Comparison of ENCODE assay signal across 25 cellular contexts in genomic region chrX:124720532-124720931, GRCh38.
A peak's percentile ranks its signal among the peaks of the same experiment; 100 is the strongest.
DNase-seq lines count a peak whose midpoint lies in the region; ATAC-seq, FAIRE-seq and TF ChIP-seq lines count a peak whose summit lies in the region.
"Had no signal": no experiment of that assay in that cellular context is flagged by ENCODE, and none has a peak within 500 bp of the region (broad histone marks: within the 10 kb centered on the region; RNA-seq: fewer than 3 reads in every experiment).

No MANE protein-coding gene starts in this region.

- ATAC-seq in HepG2 = no peak
- ATAC-seq in right lobe of liver = no peak
- no peak for ATAC-seq in activated T-helper 17 cell treated with anti-CD3 and anti-CD28 coated beads, Interleukin-2, amount 50 U/mL, for 72 hours (replicated peaks)
- ATAC-seq: HCT116 had no signal

- CTCF ChIA-PET in HepG2 (lab: Yijun Ruan, JAX; ENCODE audit: low intra/inter-chr PET ratio, low total read pairs) = no interaction called here

- H3K9me3 ChIP-seq in HepG2 (ENCODE audit: low read length) = no peaks in the 10 kb centered on the region
- no peaks in the 10 kb centered on the region for H3K9me3 ChIP-seq in right lobe of liver
- H3K9me3 ChIP-seq: BE2C had no signal

- DNase-seq in HepG2 (ENCODE audit: low spot score) (no peak), right lobe of liver (no peak), MV-4-11 (lab: John Stamatoyannopoulos, UW) (peak; percentile 26), bronchial epithelial cell (ENCODE audit: low read depth) (peak; percentile 1), NCI-H2107 (lab: John Stamatoyannopoulos, UW) (no peak), GM03348 (ENCODE audit: low spot score) (no peak)
- DNase-seq: ACHN; BE2C; C1 segment of cervical spinal cord; CD4-positive, CD25-positive, alpha-beta regulatory T cell; CD8-positive, alpha-beta memory T cell; COR-L47; DMS 273 treated with DMSO at 0.1 percent for 48 hours; DMS53; DND-41; EL; GOT3; H7; HFFc6 had no signal

- no peak overlapping the region for H3K27ac Mint-ChIP-seq in activated T-helper 17 cell treated with anti-CD3 and anti-CD28 coated beads, Interleukin-2, amount 50 U/mL, for 72 hours
- H3K27ac Mint-ChIP-seq: CD4-positive, CD25-positive, alpha-beta regulatory T cell; CD8-positive, alpha-beta memory T cell; HFFc6 had no signal

- H3K27ac ChIP-seq in HepG2 (ENCODE audit: extremely low read length, insufficient read depth, low read length) (no peak overlapping the region), right lobe of liver (no peak overlapping the region)

- 100% methylated on average over 1 of the region's 2 CpGs for WGBS in HepG2 (ENCODE audit: low lambda C conversion rate)
- WGBS in right lobe of liver (ENCODE audit: insufficient coverage, low coverage, low lambda C conversion rate, missing lambda C conversion rate) = 75% methylated on average over 2 of the region's 2 CpGs

- H3K9me3 Mint-ChIP-seq in activated T-helper 17 cell treated with anti-CD3 and anti-CD28 coated beads, Interleukin-2, amount 50 U/mL, for 72 hours = no peaks in the 10 kb centered on the region
- H3K9me3 Mint-ChIP-seq: CD4-positive, CD25-positive, alpha-beta regulatory T cell; CD8-positive, alpha-beta memory T cell; HFFc6 had no signal

- no peaks in the 10 kb centered on the region for H3K79me2 ChIP-seq in HepG2 (ENCODE audit: insufficient read depth, low read length)

- no peak overlapping the region for H3K4me3 Mint-ChIP-seq in activated T-helper 17 cell treated with anti-CD3 and anti-CD28 coated beads, Interleukin-2, amount 50 U/mL, for 72 hours
- H3K4me3 Mint-ChIP-seq: CD4-positive, CD25-positive, alpha-beta regulatory T cell; CD8-positive, alpha-beta memory T cell; HFFc6 had no signal

- H3K27me3 Mint-ChIP-seq in activated T-helper 17 cell treated with anti-CD3 and anti-CD28 coated beads, Interleukin-2, amount 50 U/mL, for 72 hours = no peaks in the 10 kb centered on the region
- H3K27me3 Mint-ChIP-seq: CD4-positive, CD25-positive, alpha-beta regulatory T cell had no signal

- no peak for TF ChIP-seq RAD21 in HepG2 (CRISPR knock-in tag; IDR thresholded peaks at IDR 0.05)

- TF ChIP-seq CTCF in HepG2 (CRISPR knock-in tag; IDR thresholded peaks at IDR 0.05) (no peak), right lobe of liver (IDR thresholded peaks at IDR 0.05) (no peak), bronchial epithelial cell (IDR thresholded peaks at IDR 0.05; ENCODE audit: insufficient read depth, low read length, severe bottlenecking) (no peak)

- H3K4me1 Mint-ChIP-seq in activated T-helper 17 cell treated with anti-CD3 and anti-CD28 coated beads, Interleukin-2, amount 50 U/mL, for 72 hours = no peaks in the 10 kb centered on the region

- no peaks in the 10 kb centered on the region for H4K20me1 ChIP-seq in HepG2 (ENCODE audit: insufficient read depth, low read length)

- intact Hi-C loops in HepG2 (cut with micrococcal nuclease; ENCODE audit: unreplicated experiment) (no loop called here), right lobe of liver (cut with DNase I) (no loop called here)

- POLR2A ChIA-PET in HepG2 (lab: Yijun Ruan, JAX) = no interaction called here

- in situ Hi-C loops in HepG2 (cut with HindIII; ENCODE audit: extremely low pct_ligation_motif_present, low pct_unique_long_range_greater_than_20kb) = no loop called here

- no peaks in the 10 kb centered on the region for H3K36me3 Mint-ChIP-seq in activated T-helper 17 cell treated with anti-CD3 and anti-CD28 coated beads, Interleukin-2, amount 50 U/mL, for 72 hours (ENCODE audit: low read depth)
- H3K36me3 Mint-ChIP-seq: CD4-positive, CD25-positive, alpha-beta regulatory T cell had no signal

- no TSS peak for BruUV-seq in HepG2 (replicated peaks; lab: Mats Ljungman, UMichigan)

- no peak overlapping the region for H3K4me2 ChIP-seq in HepG2 (ENCODE audit: low read depth, low read length)

- no peak for TF ChIP-seq EP300 in HepG2 (IDR thresholded peaks at IDR 0.05; ENCODE audit: low read depth in 2 of 2, low read length in 2 of 2)
- TF ChIP-seq EP300 in HepG2 (CRISPR knock-in tag; IDR thresholded peaks at IDR 0.05; ENCODE audit: borderline replicate concordance) = no peak

- H3K9ac ChIP-seq in HepG2 (ENCODE audit: insufficient read depth, low read depth, low read length) = no peak overlapping the region

- H3K36me3 ChIP-seq in HepG2 (replicated peaks in 1 of 2; ENCODE audit: control insufficient read depth in 1 of 2, insufficient read depth in 2 of 2, low read length in 2 of 2) = no peaks in the 10 kb centered on the region
- no peaks in the 10 kb centered on the region for H3K36me3 ChIP-seq in right lobe of liver
- no peaks in the 10 kb centered on the region for H3K36me3 ChIP-seq in bronchial epithelial cell (ENCODE audit: control insufficient read depth, insufficient read depth, low read length)
- H3K36me3 ChIP-seq: BE2C had no signal

- TF ChIP-seq POLR2A in HepG2 (IDR thresholded peaks at IDR 0.05; ENCODE audit: insufficient read depth in 1 of 2, low read depth in 2 of 2, low read length in 2 of 2) (no peak), right lobe of liver (IDR thresholded peaks at IDR 0.05) (no peak)

- H3K4me3 ChIP-seq in HepG2 (replicated peaks in 1 of 3; ENCODE audit: insufficient read depth in 1 of 3, low read depth in 2 of 3, low read length in 3 of 3) = no peak overlapping the region
- H3K4me3 ChIP-seq in right lobe of liver = no peak overlapping the region
- no peak overlapping the region for H3K4me3 ChIP-seq in bronchial epithelial cell (ENCODE audit: low read depth, low read length)

- H3K4me1 ChIP-seq in HepG2 (ENCODE audit: insufficient read depth, low read length) (peaks cover 5% of the 10 kb centered on the region; the same call in 1 of the 2 replicates), right lobe of liver (no peaks in the 10 kb centered on the region)
- H3K4me1 ChIP-seq: BE2C had no signal

- FAIRE-seq in HepG2 (lab: Jason Lieb, UNC) (no peak), bronchial epithelial cell (lab: Jason Lieb, UNC) (no peak)
- FAIRE-seq: A204.1, GM12891, GM18507, HTR-8/SVneo had no signal

- no peak overlapping the region for H2AFZ ChIP-seq in HepG2 (ENCODE audit: low read length)

- no peaks in the 10 kb centered on the region for H3K27me3 ChIP-seq in HepG2 (ENCODE audit: control insufficient read depth in 1 of 2, insufficient read depth in 2 of 2, low read length in 2 of 2)
- no peaks in the 10 kb centered on the region for H3K27me3 ChIP-seq in right lobe of liver
- no peaks in the 10 kb centered on the region for H3K27me3 ChIP-seq in bronchial epithelial cell (ENCODE audit: control insufficient read depth, insufficient read depth, low read length)
- H3K27me3 ChIP-seq: BE2C had no signal

TF ChIP-seq in HepG2, 621 proteins besides CTCF, POLR2A, EP300 and RAD21:
- TF ChIP-seq PAWR (CRISPR knock-in tag; IDR thresholded peaks at IDR 0.05; ENCODE audit: borderline replicate concordance) = no peak
- peak; percentile 64 for TF ChIP-seq CEBPB (IDR thresholded peaks at IDR 0.05; ENCODE audit: borderline replicate concordance, low read depth, low read length)

Comparison
In these comparisons a context has a peak if more than half of its experiments do, and no peak if none do; other contexts are left out.
1. DNase-seq: peak in MV-4-11 (single experiment) and bronchial epithelial cell (single experiment); none in HepG2 (single experiment), right lobe of liver (0 of 3), NCI-H2107 (single experiment) and GM03348 (single experiment).